ENCODE assay signal across 1 cellular context in genomic region chr11:67606477-67607295, GRCh38.
A peak's percentile ranks its signal among the peaks of the same experiment; 100 is the strongest.
TF ChIP-seq lines count a peak whose summit lies in the region.

TSS of gene NDUFV1 (plus strand) at chr11:67606936. CDS start at chr11:67607005, 69 bp downstream.

TF ChIP-seq in K562, 482 proteins besides CTCF, POLR2A, EP300 and RAD21 (continued from another document and continues in another):
- TF ChIP-seq CHD1 (IDR thresholded peaks at IDR 0.05; ENCODE audit: low read length) = peak; percentile 33
- TF ChIP-seq MEIS2 (IDR thresholded peaks at IDR 0.05; ENCODE audit: partially characterized antibody) = peak; percentile 51
- peak; percentile 72 for TF ChIP-seq POLR2B (IDR thresholded peaks at IDR 0.05; ENCODE audit: low read depth, partially characterized antibody)
- peak; percentile 90 for TF ChIP-seq TFAP4 (CRISPR knock-in tag; IDR thresholded peaks at IDR 0.05; ENCODE audit: borderline replicate concordance)
- TF ChIP-seq TAF1 (IDR thresholded peaks at IDR 0.05; ENCODE audit: control insufficient read depth, extremely low read depth, insufficient read depth, low read length, severe bottlenecking) = peak; percentile 83
- TF ChIP-seq PHF20 (IDR thresholded peaks at IDR 0.05; ENCODE audit: partially characterized antibody) = peak; percentile 96
- peak; percentile 64 for TF ChIP-seq TBP (optimal IDR thresholded peaks at IDR 0.05; ENCODE audit: low read depth, low read length)
- TF ChIP-seq USF1 (CRISPR knock-in tag; IDR thresholded peaks at IDR 0.05) = peak; percentile 75
- no peak for TF ChIP-seq BRF1 (IDR thresholded peaks at IDR 0.05; ENCODE audit: borderline replicate concordance, extremely low read depth, insufficient read length)
- TF ChIP-seq KLF13 (tag; IDR thresholded peaks at IDR 0.05; ENCODE audit: borderline replicate concordance, low read depth) = 0 out of 2 replicates have a peak, but pooled peaks have one; percentile 74
- no peak for TF ChIP-seq ZBTB33 (CRISPR knock-in tag; IDR thresholded peaks at IDR 0.05)
- peak; percentile 88 for TF ChIP-seq GABPA (tag; conservative IDR thresholded peaks at IDR 0.05; ENCODE audit: low read depth)
- peak; percentile 81 for TF ChIP-seq MXI1 (IDR thresholded peaks at IDR 0.05; ENCODE audit: low read depth, low read length)
- peak; percentile 92 for TF ChIP-seq ZNF143 (CRISPR knock-in tag; IDR thresholded peaks at IDR 0.05)
- TF ChIP-seq ZBTB40 (IDR thresholded peaks at IDR 0.05) = peak; percentile 84
- TF ChIP-seq ZBTB40 (CRISPR knock-in tag; IDR thresholded peaks at IDR 0.05) = no peak
- no peak for TF ChIP-seq ZSCAN29 (IDR thresholded peaks at IDR 0.05)
- peak; percentile 20 to 80 for TF ChIP-seq AFF1 (IDR thresholded peaks at IDR 0.05; ENCODE audit: low read depth in 1 of 2, partially characterized antibody in 2 of 2)
- peak; percentile 90 to 98 for TF ChIP-seq SIN3A (IDR thresholded peaks at IDR 0.05; ENCODE audit: borderline replicate concordance in 2 of 2, control insufficient read depth in 1 of 2, low read depth in 2 of 2, low read length in 2 of 2)
- TF ChIP-seq STAG1 (CRISPR knock-in tag; IDR thresholded peaks at IDR 0.05; ENCODE audit: borderline replicate concordance) = no peak
- peak; percentile 98 for TF ChIP-seq ARID4B (CRISPR knock-in tag; IDR thresholded peaks at IDR 0.05)
- no peak for TF ChIP-seq PTTG1 (tag; IDR thresholded peaks at IDR 0.05; ENCODE audit: low read depth)
- no peak for TF ChIP-seq BDP1 (IDR thresholded peaks at IDR 0.05; ENCODE audit: insufficient read depth, insufficient read length)
- no peak for TF ChIP-seq ZNF408 (CRISPR knock-in tag; IDR thresholded peaks at IDR 0.05; ENCODE audit: low read depth)
- no peak for TF ChIP-seq FOXJ3 (CRISPR knock-in tag; IDR thresholded peaks at IDR 0.05)
- no peak for TF ChIP-seq POLR3G (IDR thresholded peaks at IDR 0.05; ENCODE audit: extremely low read depth, insufficient read length, insufficient replicate concordance)
- TF ChIP-seq EGR1 (conservative IDR thresholded peaks at IDR 0.05) = peak; percentile 73
- TF ChIP-seq MAX (CRISPR knock-in tag; IDR thresholded peaks at IDR 0.05) = peak; percentile 85
- 0 out of 2 replicates have a peak, but pooled peaks have one; percentile 11 for TF ChIP-seq ZNF165 (CRISPR knock-in tag; IDR thresholded peaks at IDR 0.05; ENCODE audit: borderline replicate concordance)
- TF ChIP-seq SRSF1 (IDR thresholded peaks at IDR 0.05; ENCODE audit: low read depth, low read length) = no peak
- no peak for TF ChIP-seq IRF1 (CRISPR knock-in tag; IDR thresholded peaks at IDR 0.05; ENCODE audit: borderline replicate concordance)
- peak; percentile 70; the same call in 1 of the 2 replicates for TF ChIP-seq JUND (IDR thresholded peaks at IDR 0.05; ENCODE audit: borderline replicate concordance, low read depth, low read length)
- no peak; the same call in 2 of the 3 replicates for TF ChIP-seq JUND (tag; IDR thresholded peaks at IDR 0.05; ENCODE audit: borderline replicate concordance, low read depth, low read length)
- TF ChIP-seq CREB1 (IDR thresholded peaks at IDR 0.05) = peak; percentile 99
- TF ChIP-seq CREB1 (CRISPR knock-in tag; IDR thresholded peaks at IDR 0.05) = peak; percentile 99
- no peak for TF ChIP-seq KDM4B (IDR thresholded peaks at IDR 0.05; ENCODE audit: borderline replicate concordance in 2 of 2, low read depth in 1 of 2)
- TF ChIP-seq C11orf30 (IDR thresholded peaks at IDR 0.05; ENCODE audit: low read depth) = peak; percentile 99
- TF ChIP-seq ZNF316 (IDR thresholded peaks at IDR 0.05) = peak; percentile 44; the same call in 1 of the 2 replicates
